5 cellular contexts compared by ENCODE assay signal in the genomic region with DNA sequence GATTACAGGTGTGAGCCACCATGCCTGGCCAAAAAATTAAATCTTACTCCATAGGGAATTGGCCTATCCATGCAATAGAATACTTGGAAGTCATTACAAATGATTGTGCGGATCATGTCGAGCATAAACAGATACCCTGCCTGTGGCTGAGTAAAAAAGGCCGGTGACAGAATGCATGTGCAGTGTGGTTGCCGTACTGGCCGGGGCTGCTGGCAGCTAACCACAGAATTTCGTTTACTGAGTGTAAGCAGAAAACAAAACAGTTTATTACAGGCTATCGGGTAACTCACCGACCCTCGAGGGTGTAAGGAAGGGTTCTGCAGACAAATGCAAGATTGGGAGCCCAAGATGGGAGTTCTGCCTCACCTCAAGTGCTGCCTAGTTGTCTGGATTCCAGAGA.
"Had no signal": no experiment of that assay in that cellular context is flagged by ENCODE, and none has a peak within 500 bp of the region (broad histone marks: within the 10 kb centered on the region; RNA-seq: fewer than 3 reads in every experiment).

No MANE protein-coding gene starts in this region.

- H3K27ac Mint-ChIP-seq: GM23338, HFFc6, IgD-negative memory B cell had no signal

- H3K4me3 Mint-ChIP-seq: GM23338, HFFc6, IgD-negative memory B cell had no signal

- H3K9me3 Mint-ChIP-seq: GM23338, HFFc6, IgD-negative memory B cell had no signal

- H3K27me3 Mint-ChIP-seq: IgD-negative memory B cell had no signal

- DNase-seq: H7, HFFc6, KBM-7 had no signal
